Comparison of ENCODE assay signal across 1 cellular context in genomic region chr2:8119782-8120551, GRCh38.
TF ChIP-seq lines count a peak whose summit lies in the region.

No MANE protein-coding gene starts in this region.

TF ChIP-seq in HepG2, 621 proteins besides CTCF, POLR2A, EP300 and RAD21 (continued from another document and continues in another):
- TF ChIP-seq NR2F2 (IDR thresholded peaks at IDR 0.05; ENCODE audit: borderline replicate concordance, low read depth) = peak; percentile 71
- TF ChIP-seq ZNF317 (CRISPR knock-in tag; IDR thresholded peaks at IDR 0.05) = 0 out of 2 replicates have a peak, but pooled peaks have one; percentile 65
- TF ChIP-seq IKZF5 (CRISPR knock-in tag; IDR thresholded peaks at IDR 0.05) = peak; percentile 80
- no peak for TF ChIP-seq ZNF770 (CRISPR knock-in tag; IDR thresholded peaks at IDR 0.05)
- TF ChIP-seq DPF2 (CRISPR knock-in tag; IDR thresholded peaks at IDR 0.05; ENCODE audit: borderline replicate concordance, low read depth) = peak; percentile 87
- no peak for TF ChIP-seq NCOA1 (CRISPR knock-in tag; IDR thresholded peaks at IDR 0.05)
- peak; percentile 67 for TF ChIP-seq ARNTL (CRISPR knock-in tag; IDR thresholded peaks at IDR 0.05)
- TF ChIP-seq UBTF (CRISPR knock-in tag; IDR thresholded peaks at IDR 0.05) = 0 out of 2 replicates have a peak, but pooled peaks have one; percentile 30
- TF ChIP-seq ZBED4 (CRISPR knock-in tag; IDR thresholded peaks at IDR 0.05; ENCODE audit: borderline replicate concordance) = 0 out of 2 replicates have a peak, but pooled peaks have one; percentile 41
- TF ChIP-seq ZMYM3 (CRISPR knock-in tag; IDR thresholded peaks at IDR 0.05) = no peak; the same call in 1 of the 2 replicates
- peak; percentile 93 for TF ChIP-seq PAXIP1 (CRISPR knock-in tag; conservative IDR thresholded peaks at IDR 0.05)
- peak; percentile 70 for TF ChIP-seq ZBTB25 (CRISPR knock-in tag; IDR thresholded peaks at IDR 0.05)
- TF ChIP-seq ZNF354B (CRISPR knock-in tag; IDR thresholded peaks at IDR 0.05) = peak; percentile 81; the same call in 1 of the 2 replicates
- no peak for TF ChIP-seq ATRX (CRISPR knock-in tag; IDR thresholded peaks at IDR 0.05; ENCODE audit: borderline replicate concordance)
- peak; percentile 96 for TF ChIP-seq MBD4 (IDR thresholded peaks at IDR 0.05; ENCODE audit: borderline replicate concordance, low read length)
- TF ChIP-seq TOPORS (CRISPR knock-in tag; IDR thresholded peaks at IDR 0.05) = peak; percentile 37; the same call in 1 of the 2 replicates
- no peak for TF ChIP-seq TIGD3 (CRISPR knock-in tag; IDR thresholded peaks at IDR 0.05; ENCODE audit: borderline replicate concordance)
- TF ChIP-seq AHDC1 (CRISPR knock-in tag; IDR thresholded peaks at IDR 0.05; ENCODE audit: borderline replicate concordance) = peak; percentile 96
- no peak for TF ChIP-seq HNRNPH1 (optimal IDR thresholded peaks at IDR 0.05; ENCODE audit: low read depth, low read length)
- no peak; the same call in 1 of the 2 replicates for TF ChIP-seq YEATS4 (CRISPR knock-in tag; IDR thresholded peaks at IDR 0.05; ENCODE audit: borderline replicate concordance)
- TF ChIP-seq ZNF777 (CRISPR knock-in tag; IDR thresholded peaks at IDR 0.05) = no peak
- peak; percentile 29; the same call in 1 of the 2 replicates for TF ChIP-seq SMYD3 (CRISPR knock-in tag; IDR thresholded peaks at IDR 0.05)
- peak; percentile 60; the same call in 1 of the 2 replicates for TF ChIP-seq MEF2D (CRISPR knock-in tag; IDR thresholded peaks at IDR 0.05)
- no peak for TF ChIP-seq MTF1 (CRISPR knock-in tag; IDR thresholded peaks at IDR 0.05)
- TF ChIP-seq KMT2A (CRISPR knock-in tag; IDR thresholded peaks at IDR 0.05) = peak; percentile 38; the same call in 1 of the 2 replicates
- peak; percentile 12 for TF ChIP-seq ATF7-NPFF (CRISPR knock-in tag; IDR thresholded peaks at IDR 0.05; ENCODE audit: low read depth)
- 0 out of 2 replicates have a peak, but pooled peaks have one; percentile 28 for TF ChIP-seq PAX8 (CRISPR knock-in tag; IDR thresholded peaks at IDR 0.05; ENCODE audit: borderline replicate concordance)
- peak; percentile 97 for TF ChIP-seq TBX2 (CRISPR knock-in tag; IDR thresholded peaks at IDR 0.05; ENCODE audit: borderline replicate concordance)
- peak; percentile 87 for TF ChIP-seq NFIC (IDR thresholded peaks at IDR 0.05; ENCODE audit: low read length)
- peak; percentile 89; the same call in 1 of the 2 replicates for TF ChIP-seq ZNF510 (CRISPR knock-in tag; IDR thresholded peaks at IDR 0.05; ENCODE audit: low read depth)
- TF ChIP-seq NKX3-1 (CRISPR knock-in tag; IDR thresholded peaks at IDR 0.05) = peak; percentile 38; the same call in 1 of the 2 replicates
- TF ChIP-seq ARID3A (IDR thresholded peaks at IDR 0.05; ENCODE audit: low read depth, low read length) = peak; percentile 98
